Comparison of ENCODE assay signal across 1 cellular context in the genomic region with DNA sequence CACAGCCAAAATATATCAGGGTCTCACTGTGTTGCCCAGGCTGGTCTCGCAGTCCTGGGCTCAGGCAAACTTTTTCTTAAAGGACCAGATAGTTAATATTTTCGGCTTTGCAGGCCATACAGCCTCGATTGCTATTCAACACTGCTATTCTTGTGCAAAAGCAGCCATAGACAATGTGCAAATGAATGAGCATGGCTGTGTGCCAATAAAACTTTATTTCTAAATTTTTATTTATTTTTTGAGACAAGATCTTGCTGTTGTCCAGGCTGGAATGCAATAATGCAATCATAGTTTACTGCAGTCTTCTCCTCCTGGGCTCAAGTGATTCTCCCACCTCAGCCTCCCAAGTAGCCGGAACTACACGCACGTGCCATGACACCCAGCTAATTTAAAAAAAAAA.
A peak's percentile ranks its signal among the peaks of the same experiment; 100 is the strongest.
TF ChIP-seq lines count a peak whose summit lies in the region.

No MANE protein-coding gene starts in this region.

TF ChIP-seq in GM12878, 131 proteins besides CTCF, POLR2A, EP300 and RAD21:
- no peak for TF ChIP-seq NFYA (IDR thresholded peaks at IDR 0.05; ENCODE audit: borderline replicate concordance, low read depth, low read length)
- TF ChIP-seq, protein P1, sequence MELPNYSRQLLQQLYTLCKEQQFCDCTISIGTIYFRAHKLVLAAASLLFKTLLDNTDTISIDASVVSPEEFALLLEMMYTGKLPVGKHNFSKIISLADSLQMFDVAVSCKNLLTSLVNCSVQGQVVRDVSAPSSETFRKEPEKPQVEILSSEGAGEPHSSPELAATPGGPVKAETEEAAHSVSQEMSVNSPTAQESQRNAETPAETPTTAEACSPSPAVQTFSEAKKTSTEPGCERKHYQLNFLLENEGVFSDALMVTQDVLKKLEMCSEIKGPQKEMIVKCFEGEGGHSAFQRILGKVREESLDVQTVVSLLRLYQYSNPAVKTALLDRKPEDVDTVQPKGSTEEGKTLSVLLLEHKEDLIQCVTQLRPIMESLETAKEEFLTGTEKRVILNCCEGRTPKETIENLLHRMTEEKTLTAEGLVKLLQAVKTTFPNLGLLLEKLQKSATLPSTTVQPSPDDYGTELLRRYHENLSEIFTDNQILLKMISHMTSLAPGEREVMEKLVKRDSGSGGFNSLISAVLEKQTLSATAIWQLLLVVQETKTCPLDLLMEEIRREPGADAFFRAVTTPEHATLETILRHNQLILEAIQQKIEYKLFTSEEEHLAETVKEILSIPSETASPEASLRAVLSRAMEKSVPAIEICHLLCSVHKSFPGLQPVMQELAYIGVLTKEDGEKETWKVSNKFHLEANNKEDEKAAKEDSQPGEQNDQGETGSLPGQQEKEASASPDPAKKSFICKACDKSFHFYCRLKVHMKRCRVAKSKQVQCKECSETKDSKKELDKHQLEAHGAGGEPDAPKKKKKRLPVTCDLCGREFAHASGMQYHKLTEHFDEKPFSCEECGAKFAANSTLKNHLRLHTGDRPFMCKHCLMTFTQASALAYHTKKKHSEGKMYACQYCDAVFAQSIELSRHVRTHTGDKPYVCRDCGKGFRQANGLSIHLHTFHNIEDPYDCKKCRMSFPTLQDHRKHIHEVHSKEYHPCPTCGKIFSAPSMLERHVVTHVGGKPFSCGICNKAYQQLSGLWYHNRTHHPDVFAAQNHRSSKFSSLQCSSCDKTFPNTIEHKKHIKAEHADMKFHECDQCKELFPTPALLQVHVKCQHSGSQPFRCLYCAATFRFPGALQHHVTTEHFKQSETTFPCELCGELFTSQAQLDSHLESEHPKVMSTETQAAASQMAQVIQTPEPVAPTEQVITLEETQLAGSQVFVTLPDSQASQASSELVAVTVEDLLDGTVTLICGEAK (IDR thresholded peaks at IDR 0.05; ENCODE audit: borderline replicate concordance), result peak; percentile 57; the same call in 1 of the 2 replicates
